In genomic region chr4:103099691-103100392, GRCh38 we compare ENCODE assay signal across 8 cellular contexts. TPM values are rescaled to one million over a fixed set of nuclear protein-coding genes. Genes with fewer than 3 reads are reported as not detected.
A peak's percentile ranks its signal among the peaks of the same experiment; 100 is the strongest.
DNase-seq lines count a peak whose midpoint lies in the region; ATAC-seq and TF ChIP-seq lines count a peak whose summit lies in the region.

Gene BDH2, minus strand, starts transcription at chr4:103099834. Its CDS starts 3,580 bp downstream, at chr4:103096254.

- no peak for TF ChIP-seq POLR2A in suprapubic skin (IDR thresholded peaks at IDR 0.05)

- no peaks in the 10 kb centered on the region for H3K27me3 Mint-ChIP-seq in activated CD8-positive, alpha-beta memory T cell treated with anti-CD3 and anti-CD28 coated beads, Interleukin-2, amount 10 ng/mL, durations not matched to agents 7 days and 5 days

- H3K36me3 Mint-ChIP-seq in activated CD8-positive, alpha-beta memory T cell treated with anti-CD3 and anti-CD28 coated beads, Interleukin-2, amount 10 ng/mL, durations not matched to agents 7 days and 5 days, result peaks cover 2% of the 10 kb centered on the region

- H3K9me3 ChIP-seq in mesodermal cell (ENCODE audit: control insufficient read depth, low read length) (no peaks in the 10 kb centered on the region), suprapubic skin (no peaks in the 10 kb centered on the region)

- peak; percentile 99 for ATAC-seq in activated CD8-positive, alpha-beta memory T cell treated with anti-CD3 and anti-CD28 coated beads, Interleukin-2, amount 10 ng/mL, durations not matched to agents 7 days and 5 days

- H3K27me3 ChIP-seq in HL-60 (ENCODE audit: insufficient read depth, poor library complexity, severe bottlenecking), result no peaks in the 10 kb centered on the region
- no peaks in the 10 kb centered on the region for H3K27me3 ChIP-seq in suprapubic skin

- H3K9me3 Mint-ChIP-seq in activated CD8-positive, alpha-beta memory T cell treated with anti-CD3 and anti-CD28 coated beads, Interleukin-2, amount 10 ng/mL, durations not matched to agents 7 days and 5 days (ENCODE audit: low read depth), result no peaks in the 10 kb centered on the region

- CTCF ChIA-PET in activated CD8-positive, alpha-beta memory T cell treated with anti-CD3 and anti-CD28 coated beads, Interleukin-2, amount 10 ng/mL, durations not matched to agents 7 days and 5 days (lab: Charles Lee), result interaction anchor here (0.7 to 4.8 kb wide), 25 partner anchors 8 to 671 kb away, joined by 3 to 41 read pairs (median 5); partner anchors contain the start of genes CISD2, SLC9B1 and SLC9B2

- peak within 1 kb of the TSS; percentile 40 for H3K4me3 ChIP-seq in HL-60 (replicated peaks; ENCODE audit: insufficient read depth, low read length)
- H3K4me3 ChIP-seq in mesodermal cell (ENCODE audit: extremely low read depth, insufficient read depth, low read length, poor library complexity, severe bottlenecking), result peak within 1 kb of the TSS; percentile 48
- peak within 1 kb of the TSS; percentile 54 for H3K4me3 ChIP-seq in suprapubic skin

- H3K27ac Mint-ChIP-seq in activated CD8-positive, alpha-beta memory T cell treated with anti-CD3 and anti-CD28 coated beads, Interleukin-2, amount 10 ng/mL, durations not matched to agents 7 days and 5 days, result peak within 1 kb of the TSS; percentile 84

- peaks cover 23% of the 10 kb centered on the region for H3K4me1 Mint-ChIP-seq in activated CD8-positive, alpha-beta memory T cell treated with anti-CD3 and anti-CD28 coated beads, Interleukin-2, amount 10 ng/mL, durations not matched to agents 7 days and 5 days

- no peaks in the 10 kb centered on the region for H3K36me3 ChIP-seq in mesodermal cell (ENCODE audit: control insufficient read depth, insufficient read depth, low read length)
- no peaks in the 10 kb centered on the region for H3K36me3 ChIP-seq in suprapubic skin

- 14 to 17% methylated on average over 4 to 6 of the region's 11 CpGs for WGBS in mesodermal cell (ENCODE audit: insufficient coverage in 2 of 2), 2 experiments
- 8% methylated on average over 11 of the region's 11 CpGs for WGBS in suprapubic skin

- no peak for TF ChIP-seq EP300 in suprapubic skin (IDR thresholded peaks at IDR 0.05)

- TF ChIP-seq CTCF in GM20000 (IDR thresholded peaks at IDR 0.05; ENCODE audit: extremely low read depth, missing control alignments) (peak; percentile 35), HL-60 (IDR thresholded peaks at IDR 0.05; ENCODE audit: insufficient read depth, low read length) (peak; percentile 42), suprapubic skin (IDR thresholded peaks at IDR 0.05) (peak; percentile 64 to 73)

- H3K4me3 Mint-ChIP-seq in activated CD8-positive, alpha-beta memory T cell treated with anti-CD3 and anti-CD28 coated beads, Interleukin-2, amount 10 ng/mL, durations not matched to agents 7 days and 5 days, result peak within 1 kb of the TSS; percentile 86

- peak within 1 kb of the TSS; percentile 50 for H3K27ac ChIP-seq in HL-60 (replicated peaks)
- no peak within 1 kb of the TSS for H3K27ac ChIP-seq in epithelial cell of prostate
- H3K27ac ChIP-seq in mesodermal cell (ENCODE audit: low read depth, low read length, severe bottlenecking), result peak within 1 kb of the TSS; percentile 20
- peak within 1 kb of the TSS; percentile 74 for H3K27ac ChIP-seq in suprapubic skin

- H3K4me1 ChIP-seq in mesodermal cell (ENCODE audit: control insufficient read depth, insufficient read depth, low read length, poor library complexity, severe bottlenecking) (peaks cover 5% of the 10 kb centered on the region), suprapubic skin (peaks cover 19% of the 10 kb centered on the region)

- DNase-seq in DMS53 treated with DMSO at 0.1 percent for 48 hours (lab: John Stamatoyannopoulos, UW; ENCODE audit: unreplicated experiment), result peak; percentile 76
- peak; percentile 80 for DNase-seq in GM20000 (ENCODE audit: low spot score)
- DNase-seq in HL-60 (ENCODE audit: low read depth in 1 of 2, low spot score in 1 of 2), result peak; percentile 82 to 85
- DNase-seq in NCI-H82 (lab: John Stamatoyannopoulos, UW), result peak; percentile 92
- peak; percentile 63 for DNase-seq in activated CD8-positive, alpha-beta memory T cell treated with anti-CD3 and anti-CD28 coated beads, Interleukin-2, amount 10 ng/mL, durations not matched to agents 7 days and 5 days
- peak; percentile 77 for DNase-seq in epithelial cell of prostate (ENCODE audit: low read depth, low spot score)
- DNase-seq in suprapubic skin (ENCODE audit: low spot score in 2 of 2), result no peak

RNA-seq across cellular contexts. Expression of gene BDH2, which starts in this region (rescaled TPM):
- total RNA-seq in activated CD8-positive, alpha-beta memory T cell treated with anti-CD3 and anti-CD28 coated beads, Interleukin-2, amount 10 ng/mL, durations not matched to agents 7 days and 5 days, result 10 to 100 TPM; 16.5 to 19.2 TPM
- 67.3 TPM for polyA plus RNA-seq in mesodermal cell (2013, experiment 1 of 2)
- 61.2 TPM for polyA plus RNA-seq in mesodermal cell (2013, experiment 2 of 2)
- total RNA-seq in suprapubic skin, result 10 to 100 TPM; 28.9 to 63.6 (median 51.5) TPM

Comparison
In these comparisons a context has a peak if more than half of its experiments do, and no peak if none do; other contexts are left out.
1. DNase-seq: peak in DMS53 treated with DMSO at 0.1 percent for 48 hours (single experiment), GM20000 (single experiment), HL-60 (2 of 2), NCI-H82 (single experiment), activated CD8-positive, alpha-beta memory T cell treated with anti-CD3 and anti-CD28 coated beads, Interleukin-2, amount 10 ng/mL, durations not matched to agents 7 days and 5 days (single experiment) and epithelial cell of prostate (single experiment); none in suprapubic skin (0 of 2).
2. Peak in every context shown above with its lines, with median percentiles within 50 percentile points of each other: CTCF ChIP-seq and H3K4me3 ChIP-seq.